In the genomic region with DNA sequence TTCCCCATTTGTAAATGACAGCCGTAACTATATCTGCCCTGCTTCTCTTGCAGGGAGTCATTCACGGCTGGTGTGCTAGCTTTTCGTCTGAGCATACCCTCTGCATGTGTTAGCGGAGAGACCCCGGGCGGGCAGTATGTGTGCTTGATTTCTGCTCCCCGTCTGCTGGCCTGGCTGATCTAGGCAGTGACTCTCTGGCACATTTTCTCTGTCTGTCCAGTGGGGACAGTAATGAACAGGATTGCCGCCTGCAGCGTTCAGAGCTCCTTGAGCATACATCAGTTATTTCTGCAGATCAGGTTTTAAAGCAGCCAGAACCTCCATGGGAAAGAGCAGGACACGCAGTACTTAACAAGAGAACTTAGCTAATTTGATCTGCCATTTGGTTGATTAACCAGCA, we compare ENCODE assay signal across 2 cellular contexts.
TF ChIP-seq lines count a peak whose summit lies in the region.

No MANE protein-coding gene starts in this region.

TF ChIP-seq in SK-N-SH treated with all-trans-retinoic acid at 6 μM for 48 hours, 23 proteins besides CTCF, POLR2A, EP300 and RAD21 (continued from another document):
- no peak for TF ChIP-seq GLIS3 (CRISPR knock-in tag; IDR thresholded peaks at IDR 0.05)
- no peak for TF ChIP-seq BACH2 (CRISPR knock-in tag; IDR thresholded peaks at IDR 0.05; ENCODE audit: borderline replicate concordance)
- TF ChIP-seq OSR1 (CRISPR knock-in tag; IDR thresholded peaks at IDR 0.05), result no peak
- TF ChIP-seq ARNTL (CRISPR knock-in tag; IDR thresholded peaks at IDR 0.05; ENCODE audit: borderline replicate concordance, low read depth), result no peak
- no peak for TF ChIP-seq ZNF565 (CRISPR knock-in tag; conservative IDR thresholded peaks at IDR 0.05; ENCODE audit: low read depth)
- TF ChIP-seq ZNF70 (CRISPR knock-in tag; IDR thresholded peaks at IDR 0.05), result no peak
- TF ChIP-seq, protein P1, sequence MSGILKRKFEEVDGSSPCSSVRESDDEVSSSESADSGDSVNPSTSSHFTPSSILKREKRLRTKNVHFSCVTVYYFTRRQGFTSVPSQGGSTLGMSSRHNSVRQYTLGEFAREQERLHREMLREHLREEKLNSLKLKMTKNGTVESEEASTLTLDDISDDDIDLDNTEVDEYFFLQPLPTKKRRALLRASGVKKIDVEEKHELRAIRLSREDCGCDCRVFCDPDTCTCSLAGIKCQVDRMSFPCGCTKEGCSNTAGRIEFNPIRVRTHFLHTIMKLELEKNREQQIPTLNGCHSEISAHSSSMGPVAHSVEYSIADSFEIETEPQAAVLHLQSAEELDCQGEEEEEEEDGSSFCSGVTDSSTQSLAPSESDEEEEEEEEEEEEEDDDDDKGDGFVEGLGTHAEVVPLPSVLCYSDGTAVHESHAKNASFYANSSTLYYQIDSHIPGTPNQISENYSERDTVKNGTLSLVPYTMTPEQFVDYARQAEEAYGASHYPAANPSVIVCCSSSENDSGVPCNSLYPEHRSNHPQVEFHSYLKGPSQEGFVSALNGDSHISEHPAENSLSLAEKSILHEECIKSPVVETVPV (CRISPR knock-in tag; IDR thresholded peaks at IDR 0.05), result no peak
- TF ChIP-seq TSHZ2 (CRISPR knock-in tag; IDR thresholded peaks at IDR 0.05), result no peak
- no peak for TF ChIP-seq ZC3H10 (CRISPR knock-in tag; IDR thresholded peaks at IDR 0.05)
- TF ChIP-seq ZFP30 (CRISPR knock-in tag; IDR thresholded peaks at IDR 0.05), result no peak
- no peak for TF ChIP-seq POU6F1 (CRISPR knock-in tag; IDR thresholded peaks at IDR 0.05; ENCODE audit: borderline replicate concordance, low read depth)
- TF ChIP-seq RARB (CRISPR knock-in tag; IDR thresholded peaks at IDR 0.05), result no peak
- TF ChIP-seq SNAI2 (CRISPR knock-in tag; IDR thresholded peaks at IDR 0.05), result no peak
- TF ChIP-seq, protein P2, sequence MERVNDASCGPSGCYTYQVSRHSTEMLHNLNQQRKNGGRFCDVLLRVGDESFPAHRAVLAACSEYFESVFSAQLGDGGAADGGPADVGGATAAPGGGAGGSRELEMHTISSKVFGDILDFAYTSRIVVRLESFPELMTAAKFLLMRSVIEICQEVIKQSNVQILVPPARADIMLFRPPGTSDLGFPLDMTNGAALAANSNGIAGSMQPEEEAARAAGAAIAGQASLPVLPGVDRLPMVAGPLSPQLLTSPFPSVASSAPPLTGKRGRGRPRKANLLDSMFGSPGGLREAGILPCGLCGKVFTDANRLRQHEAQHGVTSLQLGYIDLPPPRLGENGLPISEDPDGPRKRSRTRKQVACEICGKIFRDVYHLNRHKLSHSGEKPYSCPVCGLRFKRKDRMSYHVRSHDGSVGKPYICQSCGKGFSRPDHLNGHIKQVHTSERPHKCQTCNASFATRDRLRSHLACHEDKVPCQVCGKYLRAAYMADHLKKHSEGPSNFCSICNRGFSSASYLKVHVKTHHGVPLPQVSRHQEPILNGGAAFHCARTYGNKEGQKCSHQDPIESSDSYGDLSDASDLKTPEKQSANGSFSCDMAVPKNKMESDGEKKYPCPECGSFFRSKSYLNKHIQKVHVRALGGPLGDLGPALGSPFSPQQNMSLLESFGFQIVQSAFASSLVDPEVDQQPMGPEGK (CRISPR knock-in tag; IDR thresholded peaks at IDR 0.05; ENCODE audit: borderline replicate concordance), result no peak

TF ChIP-seq in GM23338, 12 proteins besides CTCF, POLR2A, EP300 and RAD21 (continued from another document):
- TF ChIP-seq ETS1 (IDR thresholded peaks at IDR 0.05) (no peak), STAT1 (IDR thresholded peaks at IDR 0.05; ENCODE audit: unreplicated experiment) (no peak), CREB1 (CRISPR knock-in tag; IDR thresholded peaks at IDR 0.05; ENCODE audit: low read depth) (no peak), JUNB (IDR thresholded peaks at IDR 0.05; ENCODE audit: unreplicated experiment) (no peak), ZNF114 (CRISPR knock-in tag; IDR thresholded peaks at IDR 0.05) (no peak), POLR2AphosphoS5 (IDR thresholded peaks at IDR 0.05; ENCODE audit: low read depth) (no peak), REST (IDR thresholded peaks at IDR 0.05; ENCODE audit: unreplicated experiment) (no peak), EZH2phosphoT487 (IDR thresholded peaks at IDR 0.05; ENCODE audit: unreplicated experiment) (no peak), EZH2 (IDR thresholded peaks at IDR 0.05; ENCODE audit: low read depth, unreplicated experiment) (no peak), NANOG (IDR thresholded peaks at IDR 0.05; ENCODE audit: borderline replicate concordance) (no peak)
- TF ChIP-seq, protein P3, sequence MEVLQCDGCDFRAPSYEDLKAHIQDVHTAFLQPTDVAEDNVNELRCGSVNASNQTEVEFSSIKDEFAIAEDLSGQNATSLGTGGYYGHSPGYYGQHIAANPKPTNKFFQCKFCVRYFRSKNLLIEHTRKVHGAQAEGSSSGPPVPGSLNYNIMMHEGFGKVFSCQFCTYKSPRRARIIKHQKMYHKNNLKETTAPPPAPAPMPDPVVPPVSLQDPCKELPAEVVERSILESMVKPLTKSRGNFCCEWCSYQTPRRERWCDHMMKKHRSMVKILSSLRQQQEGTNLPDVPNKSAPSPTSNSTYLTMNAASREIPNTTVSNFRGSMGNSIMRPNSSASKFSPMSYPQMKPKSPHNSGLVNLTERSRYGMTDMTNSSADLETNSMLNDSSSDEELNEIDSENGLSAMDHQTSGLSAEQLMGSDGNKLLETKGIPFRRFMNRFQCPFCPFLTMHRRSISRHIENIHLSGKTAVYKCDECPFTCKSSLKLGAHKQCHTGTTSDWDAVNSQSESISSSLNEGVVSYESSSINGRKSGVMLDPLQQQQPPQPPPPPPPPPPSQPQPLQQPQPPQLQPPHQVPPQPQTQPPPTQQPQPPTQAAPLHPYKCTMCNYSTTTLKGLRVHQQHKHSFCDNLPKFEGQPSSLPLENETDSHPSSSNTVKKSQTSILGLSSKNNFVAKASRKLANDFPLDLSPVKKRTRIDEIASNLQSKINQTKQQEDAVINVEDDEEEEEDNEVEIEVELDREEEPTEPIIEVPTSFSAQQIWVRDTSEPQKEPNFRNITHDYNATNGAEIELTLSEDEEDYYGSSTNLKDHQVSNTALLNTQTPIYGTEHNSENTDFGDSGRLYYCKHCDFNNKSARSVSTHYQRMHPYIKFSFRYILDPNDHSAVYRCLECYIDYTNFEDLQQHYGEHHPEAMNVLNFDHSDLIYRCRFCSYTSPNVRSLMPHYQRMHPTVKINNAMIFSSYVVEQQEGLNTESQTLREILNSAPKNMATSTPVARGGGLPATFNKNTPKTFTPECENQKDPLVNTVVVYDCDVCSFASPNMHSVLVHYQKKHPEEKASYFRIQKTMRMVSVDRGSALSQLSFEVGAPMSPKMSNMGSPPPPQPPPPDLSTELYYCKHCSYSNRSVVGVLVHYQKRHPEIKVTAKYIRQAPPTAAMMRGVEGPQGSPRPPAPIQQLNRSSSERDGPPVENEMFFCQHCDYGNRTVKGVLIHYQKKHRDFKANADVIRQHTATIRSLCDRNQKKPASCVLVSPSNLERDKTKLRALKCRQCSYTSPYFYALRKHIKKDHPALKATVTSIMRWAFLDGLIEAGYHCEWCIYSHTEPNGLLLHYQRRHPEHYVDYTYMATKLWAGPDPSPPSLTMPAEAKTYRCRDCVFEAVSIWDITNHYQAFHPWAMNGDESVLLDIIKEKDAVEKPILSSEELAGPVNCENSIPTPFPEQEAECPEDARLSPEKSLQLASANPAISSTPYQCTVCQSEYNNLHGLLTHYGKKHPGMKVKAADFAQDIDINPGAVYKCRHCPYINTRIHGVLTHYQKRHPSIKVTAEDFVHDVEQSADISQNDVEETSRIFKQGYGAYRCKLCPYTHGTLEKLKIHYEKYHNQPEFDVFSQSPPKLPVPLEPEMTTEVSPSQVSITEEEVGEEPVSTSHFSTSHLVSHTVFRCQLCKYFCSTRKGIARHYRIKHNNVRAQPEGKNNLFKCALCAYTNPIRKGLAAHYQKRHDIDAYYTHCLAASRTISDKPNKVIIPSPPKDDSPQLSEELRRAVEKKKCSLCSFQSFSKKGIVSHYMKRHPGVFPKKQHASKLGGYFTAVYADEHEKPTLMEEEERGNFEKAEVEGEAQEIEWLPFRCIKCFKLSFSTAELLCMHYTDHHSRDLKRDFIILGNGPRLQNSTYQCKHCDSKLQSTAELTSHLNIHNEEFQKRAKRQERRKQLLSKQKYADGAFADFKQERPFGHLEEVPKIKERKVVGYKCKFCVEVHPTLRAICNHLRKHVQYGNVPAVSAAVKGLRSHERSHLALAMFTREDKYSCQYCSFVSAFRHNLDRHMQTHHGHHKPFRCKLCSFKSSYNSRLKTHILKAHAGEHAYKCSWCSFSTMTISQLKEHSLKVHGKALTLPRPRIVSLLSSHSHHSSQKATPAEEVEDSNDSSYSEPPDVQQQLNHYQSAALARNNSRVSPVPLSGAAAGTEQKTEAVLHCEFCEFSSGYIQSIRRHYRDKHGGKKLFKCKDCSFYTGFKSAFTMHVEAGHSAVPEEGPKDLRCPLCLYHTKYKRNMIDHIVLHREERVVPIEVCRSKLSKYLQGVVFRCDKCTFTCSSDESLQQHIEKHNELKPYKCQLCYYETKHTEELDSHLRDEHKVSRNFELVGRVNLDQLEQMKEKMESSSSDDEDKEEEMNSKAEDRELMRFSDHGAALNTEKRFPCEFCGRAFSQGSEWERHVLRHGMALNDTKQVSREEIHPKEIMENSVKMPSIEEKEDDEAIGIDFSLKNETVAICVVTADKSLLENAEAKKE (CRISPR knock-in tag; IDR thresholded peaks at IDR 0.05), result no peak
